Comparison of ENCODE assay signal across 8 cellular contexts in genomic region chr5:139481122-139481533, GRCh38. TPM values are rescaled to one million over a fixed set of nuclear protein-coding genes. Genes with fewer than 3 reads are reported as not detected.
DNase-seq lines count a peak whose midpoint lies in the region; ATAC-seq lines count a peak whose summit lies in the region.

No MANE protein-coding gene starts in this region.

- H3K4me3 ChIP-seq in stomach smooth muscle (ENCODE audit: low read length in 2 of 2): peak overlapping the region; percentile 38 to 76
- no peak overlapping the region for H3K4me3 ChIP-seq in Karpas-422 (ENCODE audit: low read length)

- H3K4me2 ChIP-seq in Karpas-422 (ENCODE audit: low read depth, low read length, poor library complexity, severe bottlenecking): no peak overlapping the region

- no peaks in the 10 kb centered on the region for H3K9me2 ChIP-seq in Karpas-422 (replicated peaks; ENCODE audit: insufficient read depth, low read length)

- H2AFZ ChIP-seq in Karpas-422 (ENCODE audit: low read length): no peak overlapping the region

- H3K36me3 ChIP-seq in stomach smooth muscle (ENCODE audit: control insufficient read depth in 2 of 2, insufficient read depth in 2 of 2, low read length in 2 of 2) (no peaks in the 10 kb centered on the region), Karpas-422 (ENCODE audit: insufficient read depth, low read length) (no peaks in the 10 kb centered on the region)

- intact Hi-C loops in left cardiac atrium (cut with DNase I): no loop called here

- H4K20me1 ChIP-seq in Karpas-422 (ENCODE audit: insufficient read depth, low read depth, low read length): no peaks in the 10 kb centered on the region

- H3K9ac ChIP-seq in stomach smooth muscle (ENCODE audit: low read length in 2 of 2): peak overlapping the region in 1 of 2 donors; percentile 58
- H3K9ac ChIP-seq in Karpas-422 (ENCODE audit: low read length): no peak overlapping the region

- peak overlapping the region; percentile 80 for H3K27ac ChIP-seq in stomach smooth muscle (ENCODE audit: low read length)
- H3K27ac ChIP-seq in Karpas-422 (ENCODE audit: low read length): no peak overlapping the region

- DNase-seq in HUDEP-2 (lab: John Stamatoyannopoulos, UW; ENCODE audit: unreplicated experiment in 76 of 76) (peak in 73 of 76 experiments; percentile 7 to 89 (median 67)), left cardiac atrium (peak; percentile 59), Karpas-422 (no peak), SIG-M5 treated with dmso at 0.1 percent for 504 hours (lab: John Stamatoyannopoulos, UW; ENCODE audit: unreplicated experiment) (no peak), AG08396 (ENCODE audit: low spot score) (no peak)
- DNase-seq in activated effector memory CD4-positive, alpha-beta T cell treated with anti-CD3 and anti-CD28 coated beads, Interleukin-2, amount 50 U/mL, for 16 hours: peak; percentile 78

- no peaks in the 10 kb centered on the region for H3K9me3 ChIP-seq in stomach smooth muscle (ENCODE audit: control insufficient read depth in 2 of 2, low read length in 2 of 2)
- H3K9me3 ChIP-seq in Karpas-422 (ENCODE audit: low read length): no peaks in the 10 kb centered on the region

- H3K79me2 ChIP-seq in Karpas-422 (ENCODE audit: low read length): no peaks in the 10 kb centered on the region

- H3K27me3 ChIP-seq in stomach smooth muscle (ENCODE audit: control insufficient read depth in 1 of 2, insufficient read depth in 2 of 2, low read length in 2 of 2) (no peaks in the 10 kb centered on the region), Karpas-422 (ENCODE audit: low read length) (no peaks in the 10 kb centered on the region)

- peak; percentile 41 to 48 for ATAC-seq in left cardiac atrium
- no peak for ATAC-seq in HG02678 (IDR thresholded peaks at IDR 0.05; ENCODE audit: unreplicated experiment)

- H3K4me1 ChIP-seq in stomach smooth muscle (ENCODE audit: control insufficient read depth, insufficient read depth, low read length): peaks cover 21% of the 10 kb centered on the region
- no peaks in the 10 kb centered on the region for H3K4me1 ChIP-seq in Karpas-422 (ENCODE audit: low read length)

RNA-seq across cellular contexts. Expression of gene STING1, which starts 1.4 kb away (rescaled TPM):
- total RNA-seq in left cardiac atrium: 10 to 100 TPM; 84.4 to 92.0 TPM
- not detected in 2 replicates for total RNA-seq in Karpas-422 (2014; rRNA removed; shearing (Covaris generic); ENCODE audit: low replicate concordance)

RNA-seq across cellular contexts. Expression of gene SMIM33, which starts 10.3 kb away (rescaled TPM):
- total RNA-seq in left cardiac atrium: not detected
- not detected in 2 replicates for total RNA-seq in Karpas-422 (2014; rRNA removed; shearing (Covaris generic); ENCODE audit: low replicate concordance)

RNA-seq across cellular contexts. Expression of gene ECSCR, which starts 18.6 kb away (rescaled TPM):
- 10 to 100 TPM; 21.6 to 49.8 TPM for total RNA-seq in left cardiac atrium
- total RNA-seq in Karpas-422 (2014; rRNA removed; shearing (Covaris generic); ENCODE audit: low replicate concordance): not detected in 2 replicates

RNA-seq across cellular contexts. Expression of gene DNAJC18, which starts 41.8 kb away (rescaled TPM):
- 10 to 100 TPM; 14.8 to 15.2 TPM for total RNA-seq in left cardiac atrium
- 6.0 and 9.0 TPM in 2 replicates for total RNA-seq in Karpas-422 (2014; rRNA removed; shearing (Covaris generic); ENCODE audit: low replicate concordance)

Comparison
In these comparisons a context has a peak if more than half of its experiments do, and no peak if none do; other contexts are left out.
1. DNase-seq: peak in HUDEP-2 (73 of 76), activated effector memory CD4-positive, alpha-beta T cell treated with anti-CD3 and anti-CD28 coated beads, Interleukin-2, amount 50 U/mL, for 16 hours (single experiment) and left cardiac atrium (single experiment); none in Karpas-422 (single experiment), SIG-M5 treated with dmso at 0.1 percent for 504 hours (single experiment) and AG08396 (single experiment).
2. RNA of gene STING1, which starts 1.4 kb away (total RNA-seq): 84.4 to 92.0 TPM in left cardiac atrium; not detected in Karpas-422; every median in the first group is over 10 times any median in the second.
3. RNA of gene ECSCR, which starts 18.6 kb away (total RNA-seq): 21.6 to 49.8 TPM in left cardiac atrium; not detected in Karpas-422; every median in the first group is over 10 times any median in the second.